Comparison of ENCODE assay signal across 19 cellular contexts in the genomic region with DNA sequence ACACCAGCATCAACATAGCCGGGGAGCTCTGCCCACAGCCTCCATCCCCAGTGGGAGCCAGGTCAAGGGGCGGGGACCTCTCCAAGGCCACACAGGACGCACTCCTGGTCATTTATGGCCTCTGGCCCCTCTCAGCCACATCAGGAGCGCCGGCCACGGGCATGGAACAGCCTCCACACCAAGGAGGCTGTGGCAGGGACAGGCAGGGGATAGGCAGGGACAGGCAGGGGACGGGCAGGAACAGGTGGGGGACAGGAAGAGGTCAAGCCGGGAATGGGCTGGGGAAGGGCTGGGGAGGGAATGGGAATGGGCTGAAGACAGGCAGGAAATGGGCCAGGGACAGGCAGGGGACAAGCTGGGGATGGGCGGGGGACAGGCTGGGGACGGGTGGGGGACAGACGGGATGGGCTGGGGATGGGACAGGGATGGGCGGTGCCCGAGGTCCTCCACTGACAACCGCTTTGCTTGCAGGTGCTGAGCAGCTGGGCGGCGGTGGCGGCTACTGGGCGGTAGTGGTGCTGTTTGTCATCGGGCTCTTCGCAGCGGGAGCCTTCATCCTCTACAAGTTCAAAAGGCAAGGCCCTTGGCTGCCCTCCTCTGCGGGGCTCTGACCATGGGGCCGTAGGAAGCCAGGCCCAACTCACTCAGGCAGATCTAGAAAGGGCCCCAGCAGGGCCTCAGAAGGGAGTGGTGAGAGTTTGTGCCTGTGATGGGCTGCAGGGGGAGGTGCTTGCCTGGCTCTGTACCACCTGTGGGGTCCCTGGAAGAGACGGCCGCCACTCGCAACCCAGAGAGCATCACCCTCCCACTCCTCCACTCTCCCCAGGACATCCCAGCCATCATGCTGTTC.
"Had no signal": no experiment of that assay in that cellular context is flagged by ENCODE, and none has a peak within 500 bp of the region (broad histone marks: within the 10 kb centered on the region; RNA-seq: fewer than 3 reads in every experiment).

No MANE protein-coding gene starts in this region.

- DNase-seq: dorsolateral prefrontal cortex; effector CD4-positive, alpha-beta T cell; hypothalamus; mesenchymal stem cell; naive B cell; stimulated activated CD4-positive, alpha-beta T cell treated with anti-CD3 and anti-CD28 coated beads, Interleukin-2, amount 100 ng/mL, for 24 hours; stimulated activated CD4-positive, alpha-beta T cell treated with anti-CD3 and anti-CD28 coated beads, Interleukin-4, amount 100 ng/mL, for 24 hours; stimulated activated naive CD4-positive, alpha-beta T cell treated with Interleukin-2 at 50 U/mL for 16 hours; stomach; thyroid gland had no signal

- ATAC-seq: natural killer cell treated with Interleukin-12 subunit alpha and Interleukin-12 subunit beta and Interleukin-15 and Interleukin-18, amount 100 ng/mL, for 72 hours; sciatic nerve; stimulated activated effector memory CD8-positive, alpha-beta T cell treated with anti-CD3 and anti-CD28 coated beads, Interleukin-12 subunit alpha, Interleukin-12 subunit beta, amount 100 ng/mL, for 72 hours had no signal

- H3K9ac ChIP-seq: parathyroid adenoma had no signal

- H2AFZ ChIP-seq: parathyroid adenoma had no signal

- H3K79me2 ChIP-seq: parathyroid adenoma had no signal

- H3K27ac ChIP-seq: dorsolateral prefrontal cortex, left lung, parathyroid adenoma, stomach, thyroid gland, vagina had no signal

- H3K27me3 ChIP-seq: dorsolateral prefrontal cortex, thyroid gland, vagina had no signal

- H3K4me1 ChIP-seq: left lung, parathyroid adenoma, stomach, thyroid gland, vagina had no signal

- H3K4me3 ChIP-seq: dorsolateral prefrontal cortex, left lung, lung, mucosa of descending colon, smooth muscle cell, stomach, thyroid gland, vagina had no signal

- H3K36me3 ChIP-seq: thyroid gland, vagina had no signal

- H3K9me3 ChIP-seq: left lung, mucosa of descending colon, thyroid gland, vagina had no signal

- H3K4me2 ChIP-seq: smooth muscle cell had no signal
